29 cellular contexts compared by ENCODE assay signal in genomic region chr11:81245791-81246190, GRCh38.
"Had no signal": no experiment of that assay in that cellular context is flagged by ENCODE, and none has a peak within 500 bp of the region (broad histone marks: within the 10 kb centered on the region; RNA-seq: fewer than 3 reads in every experiment).

No MANE protein-coding gene starts in this region.

- H3K4me3 Mint-ChIP-seq: dendritic cell treated with granulocyte-macrophage colony-stimulating factor and Interleukin-4, amounts not matched to agents 40 ng/mL and 50 ng/mL, for 4 days; effector memory CD8-positive, alpha-beta T cell; endodermal cell had no signal

- H3K27me3 Mint-ChIP-seq: dendritic cell treated with granulocyte-macrophage colony-stimulating factor and Interleukin-4, amounts not matched to agents 40 ng/mL and 50 ng/mL, for 4 days; effector memory CD8-positive, alpha-beta T cell had no signal

- H3K9me3 ChIP-seq: colonic mucosa, esophagus muscularis mucosa, esophagus squamous epithelium, gastrocnemius medialis, gastroesophageal sphincter, heart left ventricle, heart right ventricle had no signal

- H3K27ac ChIP-seq: colonic mucosa, coronary artery, dorsolateral prefrontal cortex, epithelial cell of prostate, esophagus muscularis mucosa, esophagus squamous epithelium, foreskin keratinocyte, gastrocnemius medialis, gastroesophageal sphincter, heart left ventricle, heart right ventricle had no signal

- H3K36me3 ChIP-seq: colonic mucosa, esophagus muscularis mucosa, esophagus squamous epithelium, gastrocnemius medialis, gastroesophageal sphincter, heart left ventricle, heart right ventricle had no signal

- H3K27me3 ChIP-seq: colonic mucosa, esophagus muscularis mucosa, esophagus squamous epithelium, gastrocnemius medialis, gastroesophageal sphincter, heart left ventricle had no signal

- ATAC-seq: effector memory CD8-positive, alpha-beta T cell; esophagus mucosa; foreskin keratinocyte; gastrocnemius medialis; gastroesophageal sphincter; heart left ventricle; heart right ventricle had no signal

- H3K4me3 ChIP-seq: colonic mucosa, coronary artery, dorsolateral prefrontal cortex, esophagus muscularis mucosa, esophagus squamous epithelium, gastrocnemius medialis, gastroesophageal sphincter, heart left ventricle, heart right ventricle had no signal

- H3K9me3 Mint-ChIP-seq: dendritic cell treated with granulocyte-macrophage colony-stimulating factor and Interleukin-4, amounts not matched to agents 40 ng/mL and 50 ng/mL, for 4 days; endodermal cell had no signal

- H3K27ac Mint-ChIP-seq: dendritic cell treated with granulocyte-macrophage colony-stimulating factor and Interleukin-4, amounts not matched to agents 40 ng/mL and 50 ng/mL, for 4 days; effector memory CD8-positive, alpha-beta T cell; endodermal cell had no signal

- FAIRE-seq: colon, endometrium, endothelial cell of umbilical vein, frontal cortex had no signal

- H3K4me1 ChIP-seq: colonic mucosa, esophagus muscularis mucosa, esophagus squamous epithelium, foreskin keratinocyte, gastrocnemius medialis, gastroesophageal sphincter, heart left ventricle, heart right ventricle had no signal

- DNase-seq: colonic mucosa; cortex of kidney; dermis blood vessel endothelial cell; dorsolateral prefrontal cortex; effector CD4-positive, alpha-beta T cell; effector CD8-positive, alpha-beta T cell; effector memory CD4-positive, alpha-beta T cell; effector memory CD8-positive, alpha-beta T cell; endodermal cell; erythroblast; esophagus squamous epithelium; foreskin fibroblast; foreskin keratinocyte; foreskin melanocyte; gastrocnemius medialis; glutamatergic neuron; head of caudate nucleus; heart left ventricle; heart right ventricle had no signal
